1 cellular context compared by ENCODE assay signal in genomic region chr15:63497642-63498100, GRCh38.
TF ChIP-seq lines count a peak whose summit lies in the region.

No MANE protein-coding gene starts in this region.

TF ChIP-seq in K562, 482 proteins besides CTCF, POLR2A, EP300 and RAD21 (continued from another document):
- TF ChIP-seq MGA (IDR thresholded peaks at IDR 0.05) (no peak), SMARCA5 (IDR thresholded peaks at IDR 0.05) (peak; percentile 49; the same call in 1 of the 2 replicates), GABPB1 (CRISPR knock-in tag; IDR thresholded peaks at IDR 0.05) (no peak), HNRNPH1 (optimal IDR thresholded peaks at IDR 0.05; ENCODE audit: low read depth, low read length) (no peak), CBX1 (IDR thresholded peaks at IDR 0.05; ENCODE audit: low read depth) (no peak), RNF2 (IDR thresholded peaks at IDR 0.05) (peak; percentile 50; the same call in 1 of the 2 replicates)
